ENCODE assay signal across 24 cellular contexts in the genomic region with DNA sequence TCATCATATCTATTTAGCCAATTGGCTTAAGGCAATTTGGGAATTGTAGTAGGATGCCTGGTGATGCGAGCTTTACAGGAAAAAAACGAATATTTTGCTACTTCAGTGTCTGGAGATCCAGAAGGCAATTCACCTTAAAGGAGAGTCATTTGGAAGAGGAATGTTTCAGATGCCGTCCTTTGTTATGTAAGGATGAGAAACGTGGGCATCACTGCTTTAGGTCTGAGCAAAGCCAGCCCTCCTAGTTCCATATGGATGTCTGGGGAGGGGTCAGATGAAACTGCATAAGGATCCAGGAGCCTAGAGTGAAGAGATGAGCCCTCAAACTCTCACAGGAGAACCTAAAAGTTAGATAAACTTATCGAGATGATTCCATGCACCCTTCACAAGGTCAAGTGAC.
"Had no signal": no experiment of that assay in that cellular context is flagged by ENCODE, and none has a peak within 500 bp of the region (broad histone marks: within the 10 kb centered on the region; RNA-seq: fewer than 3 reads in every experiment).

No MANE protein-coding gene starts in this region.

- H3K4me3 ChIP-seq: lung, mucosa of descending colon, pancreas, right lobe of liver, suprapubic skin, transverse colon, upper lobe of right lung, uterus had no signal

- H3K36me3 ChIP-seq: neutrophil, pancreas, right lobe of liver, suprapubic skin, transverse colon, upper lobe of right lung, uterus had no signal

- H3K9me3 Mint-ChIP-seq: effector memory CD8-positive, alpha-beta T cell had no signal

- H3K27ac Mint-ChIP-seq: effector memory CD8-positive, alpha-beta T cell; memory B cell; mesothelial cell of epicardium; natural killer cell treated with Interleukin-12 subunit alpha and Interleukin-12 subunit beta and Interleukin-15 and Interleukin-18, amount 100 ng/mL, for 72 hours; stimulated activated naive B cell treated with anti-CD40 and anti-IgM and Interleukin-4, amounts not matched to agents 10 μg/mL and 1 μg/mL and 100 μg/mL, for 72 hours; stimulated activated naive CD8-positive, alpha-beta T cell treated with anti-CD3 and anti-CD28 coated beads, Interleukin-15, Interleukin-2, amounts not matched to agents 100 ng/mL and 50 ng/mL, for 24 hours had no signal

- H3K4me3 Mint-ChIP-seq: effector memory CD8-positive, alpha-beta T cell; memory B cell; mesothelial cell of epicardium; naive B cell; natural killer cell treated with Interleukin-12 subunit alpha and Interleukin-12 subunit beta and Interleukin-15 and Interleukin-18, amount 100 ng/mL, for 72 hours; neural crest cell; stimulated activated naive B cell treated with anti-CD40 and anti-IgM and Interleukin-4, amounts not matched to agents 10 μg/mL and 1 μg/mL and 100 μg/mL, for 72 hours; stimulated activated naive CD8-positive, alpha-beta T cell treated with anti-CD3 and anti-CD28 coated beads, Interleukin-15, Interleukin-2, amounts not matched to agents 100 ng/mL and 50 ng/mL, for 24 hours had no signal

- DNase-seq: cortex of kidney; effector memory CD8-positive, alpha-beta T cell; head of caudate nucleus; kidney; mucosa of descending colon; naive B cell; pancreas; right lobe of liver; small intestine; stimulated activated CD4-positive, alpha-beta T cell treated with anti-CD3 and anti-CD28 coated beads, Interleukin-15, amount 100 ng/mL, for 24 hours; stimulated activated CD4-positive, alpha-beta T cell treated with anti-CD3 and anti-CD28 coated beads, Interleukin-2, amount 100 ng/mL, for 48 hours; stimulated activated naive B cell treated with anti-CD40 and anti-IgM and Interleukin-4, amounts not matched to agents 10 μg/mL and 1 μg/mL and 100 μg/mL, for 72 hours; transverse colon; upper lobe of right lung; uterus had no signal

- H3K27ac ChIP-seq: neutrophil, pancreas, right lobe of liver, suprapubic skin, transverse colon, upper lobe of right lung, uterus had no signal

- H3K27me3 Mint-ChIP-seq: stimulated activated naive CD8-positive, alpha-beta T cell treated with anti-CD3 and anti-CD28 coated beads, Interleukin-15, Interleukin-2, amounts not matched to agents 100 ng/mL and 50 ng/mL, for 24 hours had no signal

- H3K9me3 ChIP-seq: mucosa of descending colon, neutrophil, pancreas, right lobe of liver, suprapubic skin, transverse colon, upper lobe of right lung, uterus had no signal

- H3K4me1 ChIP-seq: pancreas, right lobe of liver, suprapubic skin, transverse colon, upper lobe of right lung, uterus had no signal

- H3K36me3 Mint-ChIP-seq: mesothelial cell of epicardium; natural killer cell treated with Interleukin-12 subunit alpha and Interleukin-12 subunit beta and Interleukin-15 and Interleukin-18, amount 100 ng/mL, for 72 hours had no signal

- H3K4me1 Mint-ChIP-seq: naive B cell had no signal

- ATAC-seq: effector memory CD8-positive, alpha-beta T cell; left lobe of liver; mucosa of descending colon; natural killer cell treated with Interleukin-12 subunit alpha and Interleukin-12 subunit beta and Interleukin-15 and Interleukin-18, amount 100 ng/mL, for 72 hours; pancreas; right lobe of liver; stimulated activated naive B cell treated with anti-CD40 and anti-IgM and Interleukin-4, amounts not matched to agents 10 μg/mL and 1 μg/mL and 100 μg/mL, for 72 hours; upper lobe of right lung had no signal

- H3K27me3 ChIP-seq: neutrophil, pancreas, right lobe of liver, suprapubic skin, transverse colon, upper lobe of right lung, uterus had no signal
